In genomic region chr5:81525690-81526089, GRCh38 we compare ENCODE assay signal across 16 cellular contexts.
DNase-seq lines count a peak whose midpoint lies in the region; ATAC-seq, FAIRE-seq and TF ChIP-seq lines count a peak whose summit lies in the region.
"Had no signal": no experiment of that assay in that cellular context is flagged by ENCODE, and none has a peak within 500 bp of the region (broad histone marks: within the 10 kb centered on the region; RNA-seq: fewer than 3 reads in every experiment).

No MANE protein-coding gene starts in this region.

- DNase-seq in activated CD4-positive, alpha-beta T cell treated with anti-CD3 and anti-CD28 coated beads for 36 hours = no peak
- no peak for DNase-seq in activated CD4-positive, alpha-beta T cell treated with anti-CD3 and anti-CD28 coated beads for 48 hours
- DNase-seq in MV-4-11 (lab: John Stamatoyannopoulos, UW) = peak; percentile 69
- no peak for DNase-seq in K562 (ENCODE audit: extremely low read depth in 1 of 4, low spot score in 3 of 4)
- no peak for DNase-seq in osteoblast (ENCODE audit: insufficient read length, low spot score, missing footprints)
- no peak for DNase-seq in T-helper 9 cell
- DNase-seq in GM20000 (ENCODE audit: low spot score) = no peak
- no peak for DNase-seq in NCI-H128 (lab: John Stamatoyannopoulos, UW; ENCODE audit: unreplicated experiment)
- DNase-seq: ACHN; DMS79; head of caudate nucleus; NCI-H510A treated with DMSO at 0.1 percent for 48 hours; stimulated activated CD4-positive, alpha-beta T cell treated with anti-CD3 and anti-CD28 coated beads, Interleukin-12 subunit alpha, Interleukin-12 subunit beta, amount 100 ng/mL, for 4 hours; WERI-Rb-1 had no signal

- peak overlapping the region; percentile 72 for H3K27ac Mint-ChIP-seq in activated CD4-positive, alpha-beta T cell treated with anti-CD3 and anti-CD28 coated beads for 36 hours

- H4K20me1 ChIP-seq in K562 (replicated peaks; ENCODE audit: control insufficient read depth, insufficient read depth, low read length) (no peaks in the 10 kb centered on the region), osteoblast (ENCODE audit: insufficient read depth, low read length) (no peaks in the 10 kb centered on the region)

- no TSS peak for BruUV-seq in K562 (replicated peaks; lab: Mats Ljungman, UMichigan)

- no peak overlapping the region for H3K27ac ChIP-seq in K562 (ENCODE audit: extremely low read depth, low read depth, low read length)
- peak overlapping the region; percentile 54 for H3K27ac ChIP-seq in osteoblast (ENCODE audit: low read depth, low read length)
- H3K27ac ChIP-seq: vagina, WERI-Rb-1 had no signal

- TF ChIP-seq CTCF in K562 (IDR thresholded peaks at IDR 0.05 in 2 of 3, conservative IDR thresholded peaks at IDR 0.05 in 1 of 3; ENCODE audit: insufficient read depth in 2 of 3, low read depth in 1 of 3, low read length in 3 of 3) = no peak
- no peak for TF ChIP-seq CTCF in osteoblast (IDR thresholded peaks at IDR 0.05; ENCODE audit: extremely low read depth, low read depth, low read length)
- no peak for TF ChIP-seq CTCF in GM20000 (IDR thresholded peaks at IDR 0.05; ENCODE audit: extremely low read depth, missing control alignments)

- H3K79me2 ChIP-seq in K562 (ENCODE audit: control insufficient read depth, insufficient read depth, low read length) = no peaks in the 10 kb centered on the region
- no peaks in the 10 kb centered on the region for H3K79me2 ChIP-seq in osteoblast (ENCODE audit: insufficient read depth, low read length)

- intact Hi-C loops in activated CD4-positive, alpha-beta T cell treated with anti-CD3 and anti-CD28 coated beads for 36 hours (cut with DNase I, micrococcal nuclease) = no loop called here
- intact Hi-C loops in K562 (cut with micrococcal nuclease) = no loop called here

- no peaks in the 10 kb centered on the region for H3K9me3 Mint-ChIP-seq in activated CD4-positive, alpha-beta T cell treated with anti-CD3 and anti-CD28 coated beads for 36 hours (ENCODE audit: low read depth)

- no peaks in the 10 kb centered on the region for H3K4me1 ChIP-seq in K562 (replicated peaks in 1 of 2; ENCODE audit: control insufficient read depth in 2 of 2, insufficient read depth in 2 of 2, low read length in 2 of 2)
- peaks cover 4% of the 10 kb centered on the region for H3K4me1 ChIP-seq in osteoblast (ENCODE audit: insufficient read depth, low read length)
- H3K4me1 ChIP-seq: vagina had no signal

- H3K4me1 Mint-ChIP-seq in activated CD4-positive, alpha-beta T cell treated with anti-CD3 and anti-CD28 coated beads for 36 hours = peaks cover 27% of the 10 kb centered on the region

- H3K4me3 ChIP-seq in K562 = no peak overlapping the region
- H3K4me3 ChIP-seq in osteoblast (ENCODE audit: insufficient read depth, low read length) = no peak overlapping the region
- H3K4me3 ChIP-seq: vagina had no signal

- H3K4me3 Mint-ChIP-seq in activated CD4-positive, alpha-beta T cell treated with anti-CD3 and anti-CD28 coated beads for 36 hours = no peak overlapping the region

- CTCF ChIA-PET in activated CD4-positive, alpha-beta T cell treated with anti-CD3 and anti-CD28 coated beads for 36 hours (lab: Charles Lee) = interaction anchor here (0.6 to 0.8 kb wide), 2 partner anchors 19 to 311 kb away, joined by 3 to 4 read pairs; no protein-coding TSS in a partner anchor
- CTCF ChIA-PET in K562 (lab: Yijun Ruan, JAX; ENCODE audit: low intra/inter-chr PET ratio) = no interaction called here

- no peak overlapping the region for H2AFZ ChIP-seq in K562 (ENCODE audit: low read depth, low read length)
- peak overlapping the region; percentile 30 for H2AFZ ChIP-seq in osteoblast (ENCODE audit: low read length)

- no peak overlapping the region for H3K9ac ChIP-seq in K562 (ENCODE audit: insufficient read depth in 1 of 2, low read depth in 2 of 2, low read length in 2 of 2)

- FAIRE-seq in K562 (lab: Jason Lieb, UNC) = peak; percentile 51

- POLR2A ChIA-PET in activated CD4-positive, alpha-beta T cell treated with anti-CD3 and anti-CD28 coated beads for 36 hours (lab: Charles Lee) = no interaction called here
- POLR2A ChIA-PET in K562 (lab: Yijun Ruan, JAX) = no interaction called here

- TF ChIP-seq RAD21 in K562 (CRISPR knock-in tag; conservative IDR thresholded peaks at IDR 0.05 in 1 of 2, IDR thresholded peaks at IDR 0.05 in 1 of 2) = no peak

- no peak for TF ChIP-seq EP300 in K562 (IDR thresholded peaks at IDR 0.05; ENCODE audit: low read length)

- no peaks in the 10 kb centered on the region for H3K27me3 ChIP-seq in K562 (ENCODE audit: control insufficient read depth in 2 of 2, insufficient read depth in 2 of 2, low read length in 2 of 2)
- H3K27me3 ChIP-seq in osteoblast (ENCODE audit: insufficient read depth, low read length) = no peaks in the 10 kb centered on the region
- H3K27me3 ChIP-seq: vagina had no signal

- peak; percentile 87 for ATAC-seq in activated CD4-positive, alpha-beta T cell treated with anti-CD3 and anti-CD28 coated beads for 36 hours
- ATAC-seq in K562 = no peak; the same call in 2 of the 3 replicates
- ATAC-seq: left lobe of liver had no signal

- in situ Hi-C loops in K562 (cut with MboI) = no loop called here

- TF ChIP-seq POLR2A in K562 (conservative IDR thresholded peaks at IDR 0.05) = no peak

- no peaks in the 10 kb centered on the region for H3K9me1 ChIP-seq in K562 (ENCODE audit: control insufficient read depth, insufficient read depth, low read length)

- WGBS in K562 (ENCODE audit: insufficient coverage, low coverage, missing lambda C conversion rate) = 35% methylated on average over 2 of the region's 2 CpGs

- H3K4me2 ChIP-seq in K562 (ENCODE audit: insufficient read depth, low read length) (no peak overlapping the region), osteoblast (ENCODE audit: insufficient read depth, low read length) (no peak overlapping the region)

- no peaks in the 10 kb centered on the region for H3K27me3 Mint-ChIP-seq in activated CD4-positive, alpha-beta T cell treated with anti-CD3 and anti-CD28 coated beads for 36 hours

- peaks cover 3% of the 10 kb centered on the region for H3K36me3 Mint-ChIP-seq in activated CD4-positive, alpha-beta T cell treated with anti-CD3 and anti-CD28 coated beads for 36 hours (ENCODE audit: low read depth)

- H3K36me3 ChIP-seq in K562 (ENCODE audit: control insufficient read depth, insufficient read depth, low read length) (no peaks in the 10 kb centered on the region), osteoblast (ENCODE audit: insufficient read depth, low read length) (no peaks in the 10 kb centered on the region)
- H3K36me3 ChIP-seq: vagina, WERI-Rb-1 had no signal

- H3K9me3 ChIP-seq in K562 (replicated peaks; ENCODE audit: control insufficient read depth, insufficient read depth, low read depth, low read length) (no peaks in the 10 kb centered on the region), osteoblast (ENCODE audit: low read depth, low read length) (no peaks in the 10 kb centered on the region)
- H3K9me3 ChIP-seq: vagina had no signal

TF ChIP-seq in K562, 482 proteins besides CTCF, POLR2A, EP300 and RAD21 (continues in another document):
- no peak for TF ChIP-seq ARID1B (IDR thresholded peaks at IDR 0.05)
- no peak for TF ChIP-seq XRCC3 (IDR thresholded peaks at IDR 0.05)
- TF ChIP-seq, protein P1, sequence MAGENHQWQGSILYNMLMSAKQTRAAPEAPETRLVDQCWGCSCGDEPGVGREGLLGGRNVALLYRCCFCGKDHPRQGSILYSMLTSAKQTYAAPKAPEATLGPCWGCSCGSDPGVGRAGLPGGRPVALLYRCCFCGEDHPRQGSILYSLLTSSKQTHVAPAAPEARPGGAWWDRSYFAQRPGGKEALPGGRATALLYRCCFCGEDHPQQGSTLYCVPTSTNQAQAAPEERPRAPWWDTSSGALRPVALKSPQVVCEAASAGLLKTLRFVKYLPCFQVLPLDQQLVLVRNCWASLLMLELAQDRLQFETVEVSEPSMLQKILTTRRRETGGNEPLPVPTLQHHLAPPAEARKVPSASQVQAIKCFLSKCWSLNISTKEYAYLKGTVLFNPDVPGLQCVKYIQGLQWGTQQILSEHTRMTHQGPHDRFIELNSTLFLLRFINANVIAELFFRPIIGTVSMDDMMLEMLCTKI (IDR thresholded peaks at IDR 0.05; ENCODE audit: partially characterized antibody) = no peak
- TF ChIP-seq IRF1 (CRISPR knock-in tag; IDR thresholded peaks at IDR 0.05; ENCODE audit: borderline replicate concordance) = no peak
- no peak for TF ChIP-seq COPS2 (conservative IDR thresholded peaks at IDR 0.05)
- TF ChIP-seq EHMT2 (IDR thresholded peaks at IDR 0.05) = no peak
- TF ChIP-seq E2F1 (CRISPR knock-in tag; IDR thresholded peaks at IDR 0.05) = no peak
- peak; percentile 70 for TF ChIP-seq ATF3 (IDR thresholded peaks at IDR 0.05)
- TF ChIP-seq ATF3 (CRISPR knock-in tag; conservative IDR thresholded peaks at IDR 0.05) = no peak
- peak; percentile 52; the same call in 1 of the 2 replicates for TF ChIP-seq SOX6 (IDR thresholded peaks at IDR 0.05)
- TF ChIP-seq CEBPG (CRISPR knock-in tag; IDR thresholded peaks at IDR 0.05) = no peak
- TF ChIP-seq CEBPG (tag; conservative IDR thresholded peaks at IDR 0.05 in 1 of 2, IDR thresholded peaks at IDR 0.05 in 1 of 2) = peak in 1 of 2 experiments; percentile 85; a peak in 2 of 4 replicates
- no peak for TF ChIP-seq ZNF696 (CRISPR knock-in tag; conservative IDR thresholded peaks at IDR 0.05)
- TF ChIP-seq DDX20 (tag; IDR thresholded peaks at IDR 0.05; ENCODE audit: low read depth) = no peak
